In genomic region chr1:209756608-209757445, GRCh38 we compare ENCODE assay signal across 8 cellular contexts. TPM values are rescaled to one million over a fixed set of nuclear protein-coding genes. Genes with fewer than 3 reads are reported as not detected.
DNase-seq lines count a peak whose midpoint lies in the region; ATAC-seq and TF ChIP-seq lines count a peak whose summit lies in the region.

No MANE protein-coding gene starts in this region.

- peaks cover 31% of the 10 kb centered on the region for H3K4me1 ChIP-seq in OCI-LY7 (ENCODE audit: insufficient read depth, low read length, poor library complexity, severe bottlenecking)
- no peaks in the 10 kb centered on the region for H3K4me1 ChIP-seq in HAP-1
- no peaks in the 10 kb centered on the region for H3K4me1 ChIP-seq in SJCRH30
- no peaks in the 10 kb centered on the region for H3K4me1 ChIP-seq in smooth muscle cell (ENCODE audit: low read depth)

- H4K20me1 ChIP-seq in OCI-LY7 (ENCODE audit: insufficient read depth, low read length) (no peaks in the 10 kb centered on the region), smooth muscle cell (ENCODE audit: low read depth) (no peaks in the 10 kb centered on the region)

- peak; percentile 26 for ATAC-seq in GM21825 (IDR thresholded peaks at IDR 0.05; ENCODE audit: unreplicated experiment)
- ATAC-seq in stimulated activated effector memory CD8-positive, alpha-beta T cell treated with anti-CD3 and anti-CD28 coated beads, Interleukin-12 subunit alpha, Interleukin-12 subunit beta, amount 100 ng/mL, for 72 hours, result peak; percentile 37

- H3K36me3 ChIP-seq in OCI-LY7 (ENCODE audit: insufficient read depth, low read length) (peaks cover 27% of the 10 kb centered on the region), HAP-1 (replicated peaks) (no peaks in the 10 kb centered on the region), SJCRH30 (no peaks in the 10 kb centered on the region), smooth muscle cell (ENCODE audit: low read depth) (no peaks in the 10 kb centered on the region)

- H3K79me2 ChIP-seq in OCI-LY7 (ENCODE audit: insufficient read depth, low read depth, low read length) (peaks cover 9% of the 10 kb centered on the region; the same call in 1 of the 2 replicates), smooth muscle cell (ENCODE audit: low read depth) (no peaks in the 10 kb centered on the region)

- peak overlapping the region; percentile 93 for H3K27ac Mint-ChIP-seq in stimulated activated effector memory CD8-positive, alpha-beta T cell treated with anti-CD3 and anti-CD28 coated beads, Interleukin-12 subunit alpha, Interleukin-12 subunit beta, amount 100 ng/mL, for 72 hours

- H3K4me1 Mint-ChIP-seq in stimulated activated effector memory CD8-positive, alpha-beta T cell treated with anti-CD3 and anti-CD28 coated beads, Interleukin-12 subunit alpha, Interleukin-12 subunit beta, amount 100 ng/mL, for 72 hours, result peaks cover 88% of the 10 kb centered on the region

- 97% methylated on average over 5 of the region's 5 CpGs for WGBS in smooth muscle cell (ENCODE audit: low lambda C conversion rate)

- H3K4me2 ChIP-seq in OCI-LY7 (ENCODE audit: low read length) (peak overlapping the region; percentile 75), smooth muscle cell (no peak overlapping the region)

- TF ChIP-seq CTCF in GM13976 (IDR thresholded peaks at IDR 0.05; ENCODE audit: borderline replicate concordance, control extremely low read depth, extremely low read depth, insufficient read depth, missing control alignments) (no peak), OCI-LY7 (conservative IDR thresholded peaks at IDR 0.05; ENCODE audit: low read length) (no peak), coronary artery (IDR thresholded peaks at IDR 0.05) (no peak), smooth muscle cell (IDR thresholded peaks at IDR 0.05; ENCODE audit: borderline replicate concordance, insufficient read depth, poor library complexity, severe bottlenecking) (no peak)

- no peaks in the 10 kb centered on the region for H3K9me3 ChIP-seq in OCI-LY7 (ENCODE audit: low read length)
- H3K9me3 ChIP-seq in HAP-1, result no peaks in the 10 kb centered on the region
- no peaks in the 10 kb centered on the region for H3K9me3 ChIP-seq in SJCRH30 (replicated peaks)
- H3K9me3 ChIP-seq in smooth muscle cell (replicated peaks; ENCODE audit: low read depth), result no peaks in the 10 kb centered on the region

- BruUV-seq in OCI-LY7 (replicated peaks; lab: Mats Ljungman, UMichigan), result no TSS peak

- H3K4me3 ChIP-seq in OCI-LY7 (ENCODE audit: low read depth, low read length, poor library complexity, severe bottlenecking), result peak overlapping the region; percentile 69
- peak overlapping the region; percentile 38 for H3K4me3 ChIP-seq in coronary artery
- H3K4me3 ChIP-seq in HAP-1, result no peak overlapping the region
- no peak overlapping the region for H3K4me3 ChIP-seq in SJCRH30
- H3K4me3 ChIP-seq in smooth muscle cell, result no peak overlapping the region

- DNase-seq in GM13976 (ENCODE audit: low spot score), result peak; percentile 47
- DNase-seq in OCI-LY7 (ENCODE audit: low spot score), result peak; percentile 52
- DNase-seq in coronary artery (ENCODE audit: low spot score), result no peak
- DNase-seq in stimulated activated effector memory CD8-positive, alpha-beta T cell treated with anti-CD3 and anti-CD28 coated beads, Interleukin-12 subunit alpha, Interleukin-12 subunit beta, amount 100 ng/mL, for 72 hours (ENCODE audit: low spot score in 2 of 2), result peak; percentile 11 to 70
- DNase-seq in HAP-1 (ENCODE audit: low spot score in 2 of 2), result no peak
- DNase-seq in SJCRH30, result no peak
- DNase-seq in smooth muscle cell (lab: John Stamatoyannopoulos, UW; ENCODE audit: unreplicated experiment), result no peak

- H2AFZ ChIP-seq in OCI-LY7 (ENCODE audit: low read length), result peak overlapping the region; percentile 96
- no peak overlapping the region for H2AFZ ChIP-seq in smooth muscle cell (ENCODE audit: low read depth)

- H3K9me3 Mint-ChIP-seq in stimulated activated effector memory CD8-positive, alpha-beta T cell treated with anti-CD3 and anti-CD28 coated beads, Interleukin-12 subunit alpha, Interleukin-12 subunit beta, amount 100 ng/mL, for 72 hours, result no peaks in the 10 kb centered on the region

- intact Hi-C loops in OCI-LY7 (cut with micrococcal nuclease; ENCODE audit: unreplicated experiment), result loop anchor here (1.0 to 10.0 kb wide), 3 partner anchors 27 to 578 kb away; partner anchors contain the start of genes C1orf74 and UTP25

- no peaks in the 10 kb centered on the region for H3K27me3 ChIP-seq in HAP-1 (ENCODE audit: low read depth)
- peaks cover 3% of the 10 kb centered on the region; the same call in 1 of the 2 replicates for H3K27me3 ChIP-seq in SJCRH30
- H3K27me3 ChIP-seq in smooth muscle cell (ENCODE audit: low read depth), result peaks cover 7% of the 10 kb centered on the region

- H3K27ac ChIP-seq in OCI-LY7 (ENCODE audit: low read depth, low read length, poor library complexity, severe bottlenecking) (peak overlapping the region; percentile 74), coronary artery (no peak overlapping the region), SJCRH30 (no peak overlapping the region), smooth muscle cell (ENCODE audit: low read depth) (no peak overlapping the region)

- POLR2A ChIA-PET in OCI-LY7 (lab: Charles Lee), result interaction anchor here (1.3 to 6.1 kb wide), 9 partner anchors 10 to 576 kb away, joined by 3 to 50 read pairs (median 11); partner anchors contain the start of gene C1orf74

- no peaks in the 10 kb centered on the region for H3F3A ChIP-seq in smooth muscle cell (ENCODE audit: low read depth)

- in situ Hi-C loops in GM13976 (cut with MboI; ENCODE audit: low sequenced_read_pairs, unreplicated experiment) (no loop called here), HAP-1 (cut with MboI; ENCODE audit: low sequenced_read_pairs) (no loop called here)

- H3K9ac ChIP-seq in smooth muscle cell (ENCODE audit: low read depth), result no peak overlapping the region

- no peaks in the 10 kb centered on the region for H3K9me2 ChIP-seq in OCI-LY7 (ENCODE audit: insufficient read depth, low read length)

- CTCF ChIA-PET in OCI-LY7 (lab: Charles Lee; ENCODE audit: unreplicated experiment), result interaction anchor here (1.4 kb wide), 1 partner anchor 12 kb away, joined by 5 read pairs; no protein-coding TSS in a partner anchor

- H3K36me3 Mint-ChIP-seq in stimulated activated effector memory CD8-positive, alpha-beta T cell treated with anti-CD3 and anti-CD28 coated beads, Interleukin-12 subunit alpha, Interleukin-12 subunit beta, amount 100 ng/mL, for 72 hours, result peaks cover 6% of the 10 kb centered on the region

- peak overlapping the region; percentile 86 for H3K4me3 Mint-ChIP-seq in stimulated activated effector memory CD8-positive, alpha-beta T cell treated with anti-CD3 and anti-CD28 coated beads, Interleukin-12 subunit alpha, Interleukin-12 subunit beta, amount 100 ng/mL, for 72 hours

RNA-seq across cellular contexts. Expression of gene TRAF3IP3, which starts 1.0 kb away (rescaled TPM):
- 22.1 and 24.3 TPM in 2 replicates for total RNA-seq in OCI-LY7 (2014; rRNA removed; shearing (Covaris generic))
- total RNA-seq in OCI-LY7 (2022), result 46.6 and 53.6 TPM in 2 replicates
- 0.06 TPM in 1 of 2 replicates, not detected in the other for total RNA-seq in SJCRH30 (2014; rRNA removed; shearing (Covaris generic))
- total RNA-seq in smooth muscle cell, result 0.04 TPM in 1 of 2 replicates, not detected in the other
- polyA plus RNA-seq in smooth muscle cell, result 0.72 TPM in 1 of 2 replicates, not detected in the other

RNA-seq across cellular contexts. Expression of gene C1orf74, which starts 27.5 kb away (rescaled TPM):
- total RNA-seq in OCI-LY7 (2014; rRNA removed; shearing (Covaris generic)), result 3.7 and 4.4 TPM in 2 replicates
- total RNA-seq in OCI-LY7 (2022), result 4.2 and 5.0 TPM in 2 replicates
- 5.4 and 6.0 TPM in 2 replicates for total RNA-seq in SJCRH30 (2014; rRNA removed; shearing (Covaris generic))
- total RNA-seq in smooth muscle cell, result 5.0 and 10.6 TPM in 2 replicates
- 1.0 and 3.8 TPM in 2 replicates for polyA plus RNA-seq in smooth muscle cell

RNA-seq across cellular contexts. Expression of gene IRF6, which starts 49.1 kb away (rescaled TPM):
- total RNA-seq in OCI-LY7 (2014; rRNA removed; shearing (Covaris generic)), result not detected in 2 replicates
- total RNA-seq in OCI-LY7 (2022) (not detected in 2 replicates), smooth muscle cell (52.3 and 59.6 TPM in 2 replicates)
- not detected in 2 replicates for total RNA-seq in SJCRH30 (2014; rRNA removed; shearing (Covaris generic))
- polyA plus RNA-seq in smooth muscle cell, result 18.1 and 57.4 TPM in 2 replicates

RNA-seq across cellular contexts. Expression of gene HSD11B1, which starts 52.2 kb away (rescaled TPM):
- total RNA-seq in OCI-LY7 (2014; rRNA removed; shearing (Covaris generic)), result not detected in 2 replicates
- total RNA-seq in OCI-LY7 (2022), result not detected in 2 replicates
- total RNA-seq in SJCRH30 (2014; rRNA removed; shearing (Covaris generic)), result not detected in 2 replicates
- not detected in 2 replicates for total RNA-seq in smooth muscle cell
- 0.74 TPM in 1 of 2 replicates, not detected in the other for polyA plus RNA-seq in smooth muscle cell

Comparison
In these comparisons a context has a peak if more than half of its experiments do, and no peak if none do; other contexts are left out.
1. DNase-seq: peak in GM13976 (single experiment), OCI-LY7 (single experiment) and stimulated activated effector memory CD8-positive, alpha-beta T cell treated with anti-CD3 and anti-CD28 coated beads, Interleukin-12 subunit alpha, Interleukin-12 subunit beta, amount 100 ng/mL, for 72 hours (2 of 2); none in coronary artery (single experiment), HAP-1 (0 of 2), SJCRH30 (0 of 2) and smooth muscle cell (single experiment).
2. H3K4me3 ChIP-seq: peak in OCI-LY7 (single experiment) and coronary artery (single experiment); none in HAP-1 (single experiment), SJCRH30 (single experiment) and smooth muscle cell (single experiment).
3. RNA of gene TRAF3IP3, which starts 1.0 kb away (total RNA-seq): 22.1 to 53.6 TPM in OCI-LY7; 0.06 TPM in SJCRH30 and 0.04 TPM in smooth muscle cell; every median in the first group is over 10 times any median in the second.
4. RNA of gene IRF6, which starts 49.1 kb away (total RNA-seq): 52.3 to 59.6 TPM in smooth muscle cell; not detected in OCI-LY7 and not detected in SJCRH30; every median in the first group is over 10 times any median in the second.